In genomic region chr17:57413848-57414651, GRCh38 we compare ENCODE assay signal across 2 cellular contexts.
A peak's percentile ranks its signal among the peaks of the same experiment; 100 is the strongest.
TF ChIP-seq lines count a peak whose summit lies in the region.

No MANE protein-coding gene starts in this region.

TF ChIP-seq in WTC11, 78 proteins besides CTCF, POLR2A, EP300 and RAD21:
- TF ChIP-seq ZNF671 (CRISPR knock-in tag; IDR thresholded peaks at IDR 0.05) (no peak), GABPB1 (CRISPR knock-in tag; IDR thresholded peaks at IDR 0.05) (peak; percentile 84)

TF ChIP-seq in HepG2, 621 proteins besides CTCF, POLR2A, EP300 and RAD21 (continues in another document):
- TF ChIP-seq KDM1A (CRISPR knock-in tag; IDR thresholded peaks at IDR 0.05) (peak; percentile 93), SUZ12 (IDR thresholded peaks at IDR 0.05; ENCODE audit: low read depth, low read length) (no peak), ZNF18 (CRISPR knock-in tag; IDR thresholded peaks at IDR 0.05; ENCODE audit: insufficient replicate concordance) (no peak), XRCC5 (optimal IDR thresholded peaks at IDR 0.05; ENCODE audit: low read length) (peak; percentile 86), MEIS1 (CRISPR knock-in tag; IDR thresholded peaks at IDR 0.05; ENCODE audit: borderline replicate concordance) (no peak; the same call in 1 of the 2 replicates), SP140L (CRISPR knock-in tag; IDR thresholded peaks at IDR 0.05; ENCODE audit: borderline replicate concordance) (peak; percentile 78; the same call in 1 of the 2 replicates), GTF2F1 (IDR thresholded peaks at IDR 0.05; ENCODE audit: low read length) (0 out of 2 replicates have a peak, but pooled peaks have one; percentile 47), HIC2 (CRISPR knock-in tag; IDR thresholded peaks at IDR 0.05; ENCODE audit: low read depth) (peak; percentile 80; the same call in 1 of the 2 replicates), PLSCR1 (CRISPR knock-in tag; IDR thresholded peaks at IDR 0.05; ENCODE audit: borderline replicate concordance) (no peak), KMT2B (CRISPR knock-in tag; IDR thresholded peaks at IDR 0.05) (peak; percentile 71), NR2F1 (CRISPR knock-in tag; IDR thresholded peaks at IDR 0.05) (peak; percentile 79 to 87), DDIT3 (CRISPR knock-in tag; IDR thresholded peaks at IDR 0.05) (no peak), MIER3 (CRISPR knock-in tag; IDR thresholded peaks at IDR 0.05; ENCODE audit: borderline replicate concordance) (peak; percentile 93; the same call in 1 of the 2 replicates), ZNF430 (CRISPR knock-in tag; IDR thresholded peaks at IDR 0.05) (0 out of 2 replicates have a peak, but pooled peaks have one; percentile 47), ZHX1 (CRISPR knock-in tag; IDR thresholded peaks at IDR 0.05; ENCODE audit: low read depth) (peak; percentile 39; the same call in 1 of the 2 replicates), SATB2 (CRISPR knock-in tag; IDR thresholded peaks at IDR 0.05) (no peak), ZNF777 (CRISPR knock-in tag; IDR thresholded peaks at IDR 0.05) (no peak), PRPF4 (IDR thresholded peaks at IDR 0.05; ENCODE audit: low read depth, low read length, poor library complexity, severe bottlenecking) (no peak), ZNF468 (CRISPR knock-in tag; IDR thresholded peaks at IDR 0.05) (no peak), WIZ (CRISPR knock-in tag; IDR thresholded peaks at IDR 0.05) (no peak; the same call in 1 of the 2 replicates), THAP7 (CRISPR knock-in tag; IDR thresholded peaks at IDR 0.05) (peak; percentile 77; the same call in 1 of the 2 replicates), ZNF44 (CRISPR knock-in tag; IDR thresholded peaks at IDR 0.05) (peak; percentile 44; the same call in 1 of the 2 replicates), STAT6 (CRISPR knock-in tag; IDR thresholded peaks at IDR 0.05; ENCODE audit: borderline replicate concordance) (peak; percentile 93; the same call in 1 of the 2 replicates), ZFP90 (CRISPR knock-in tag; IDR thresholded peaks at IDR 0.05; ENCODE audit: borderline replicate concordance) (no peak), SALL1 (CRISPR knock-in tag; IDR thresholded peaks at IDR 0.05) (peak; percentile 98), ATRX (CRISPR knock-in tag; IDR thresholded peaks at IDR 0.05; ENCODE audit: borderline replicate concordance) (no peak), NR1H2 (CRISPR knock-in tag; IDR thresholded peaks at IDR 0.05; ENCODE audit: borderline replicate concordance, low read depth) (no peak), RNF219 (CRISPR knock-in tag; IDR thresholded peaks at IDR 0.05) (no peak), DZIP1 (CRISPR knock-in tag; IDR thresholded peaks at IDR 0.05) (no peak), RFX5 (IDR thresholded peaks at IDR 0.05; ENCODE audit: low read depth, low read length) (no peak), ZNF264 (CRISPR knock-in tag; IDR thresholded peaks at IDR 0.05) (peak; percentile 82), ZNF841 (CRISPR knock-in tag; IDR thresholded peaks at IDR 0.05; ENCODE audit: borderline replicate concordance) (no peak), ZNF782 (CRISPR knock-in tag; IDR thresholded peaks at IDR 0.05; ENCODE audit: borderline replicate concordance) (peak; percentile 55; the same call in 1 of the 2 replicates), ZNF780A (CRISPR knock-in tag; IDR thresholded peaks at IDR 0.05) (no peak), CBX2 (IDR thresholded peaks at IDR 0.05; ENCODE audit: low read depth, low read length) (no peak), CBX2 (CRISPR knock-in tag; IDR thresholded peaks at IDR 0.05; ENCODE audit: low read depth) (no peak), NCOR1 (IDR thresholded peaks at IDR 0.05; ENCODE audit: borderline replicate concordance, low read length) (peak; percentile 64; the same call in 1 of the 2 replicates), NBN (conservative IDR thresholded peaks at IDR 0.05) (no peak), ATF4 (CRISPR knock-in tag; IDR thresholded peaks at IDR 0.05) (peak in 1 of 2 experiments; percentile 82; a peak in 2 of 4 replicates), UBTF (CRISPR knock-in tag; IDR thresholded peaks at IDR 0.05) (no peak)
